20 cellular contexts compared by ENCODE assay signal in genomic region chr14:50093496-50093895, GRCh38. TPM values are rescaled to one million over a fixed set of nuclear protein-coding genes. Genes with fewer than 3 reads are reported as not detected.
DNase-seq lines count a peak whose midpoint lies in the region; ATAC-seq and TF ChIP-seq lines count a peak whose summit lies in the region.
"Had no signal": no experiment of that assay in that cellular context is flagged by ENCODE, and none has a peak within 500 bp of the region (broad histone marks: within the 10 kb centered on the region; RNA-seq: fewer than 3 reads in every experiment).

No MANE protein-coding gene starts in this region.

- peak overlapping the region; percentile 2 for H3K27ac Mint-ChIP-seq in activated T-cell treated with anti-CD3 and anti-CD28 coated beads, Interleukin-2, amount 50 U/mL, for 24 hours
- H3K27ac Mint-ChIP-seq in activated naive CD8-positive, alpha-beta T cell: peak overlapping the region; percentile 81
- H3K27ac Mint-ChIP-seq in neural progenitor cell: peak overlapping the region; percentile 14
- H3K27ac Mint-ChIP-seq: activated T-cell treated with anti-CD3 and anti-CD28 coated beads, Interleukin-2, amount 50 U/mL, for 72 hours had no signal

- no peak for ATAC-seq in activated T-cell treated with anti-CD3 and anti-CD28 coated beads, Interleukin-2, amount 50 U/mL, for 4 hours
- ATAC-seq in GM19324 (IDR thresholded peaks at IDR 0.05; ENCODE audit: low FRiP score, unreplicated experiment): no peak
- no peak for ATAC-seq in GM18505 (IDR thresholded peaks at IDR 0.05; ENCODE audit: unreplicated experiment)
- ATAC-seq: activated T-cell treated with anti-CD3 and anti-CD28 coated beads, Interleukin-2, amount 50 U/mL, for 72 hours; left ventricle myocardium superior; Panc1 had no signal

- H3K4me1 ChIP-seq in neural progenitor cell: no peaks in the 10 kb centered on the region
- H3K4me1 ChIP-seq: right atrium auricular region, testis had no signal

- TF ChIP-seq CTCF in neural progenitor cell (IDR thresholded peaks at IDR 0.05): no peak

- H3K27me3 Mint-ChIP-seq in activated T-cell treated with anti-CD3 and anti-CD28 coated beads, Interleukin-2, amount 50 U/mL, for 24 hours: no peaks in the 10 kb centered on the region
- H3K27me3 Mint-ChIP-seq in activated T-cell treated with anti-CD3 and anti-CD28 coated beads, Interleukin-2, amount 50 U/mL, for 4 hours (ENCODE audit: low read depth): no peaks in the 10 kb centered on the region
- no peaks in the 10 kb centered on the region for H3K27me3 Mint-ChIP-seq in activated naive CD8-positive, alpha-beta T cell
- peaks cover 3% of the 10 kb centered on the region for H3K27me3 Mint-ChIP-seq in neural progenitor cell (ENCODE audit: insufficient read depth, low read depth)

- H3K9me3 Mint-ChIP-seq in activated T-cell treated with anti-CD3 and anti-CD28 coated beads, Interleukin-2, amount 50 U/mL, for 24 hours: no peaks in the 10 kb centered on the region
- H3K9me3 Mint-ChIP-seq in activated T-cell treated with anti-CD3 and anti-CD28 coated beads, Interleukin-2, amount 50 U/mL, for 4 hours: no peaks in the 10 kb centered on the region
- H3K9me3 Mint-ChIP-seq in activated naive CD8-positive, alpha-beta T cell (ENCODE audit: low read depth): no peaks in the 10 kb centered on the region
- H3K9me3 Mint-ChIP-seq in neural progenitor cell: no peaks in the 10 kb centered on the region

- peaks cover 7% of the 10 kb centered on the region for H3K36me3 Mint-ChIP-seq in activated T-cell treated with anti-CD3 and anti-CD28 coated beads, Interleukin-2, amount 50 U/mL, for 24 hours (ENCODE audit: low read depth)
- H3K36me3 Mint-ChIP-seq in activated T-cell treated with anti-CD3 and anti-CD28 coated beads, Interleukin-2, amount 50 U/mL, for 4 hours (ENCODE audit: insufficient read depth): peaks cover 8% of the 10 kb centered on the region
- H3K36me3 Mint-ChIP-seq in activated naive CD8-positive, alpha-beta T cell: peaks cover 6% of the 10 kb centered on the region
- H3K36me3 Mint-ChIP-seq in neural progenitor cell: peaks cover 4% of the 10 kb centered on the region

- peaks cover 79% of the 10 kb centered on the region for H3K4me1 Mint-ChIP-seq in activated T-cell treated with anti-CD3 and anti-CD28 coated beads, Interleukin-2, amount 50 U/mL, for 24 hours (ENCODE audit: low read depth)
- peaks cover 72% of the 10 kb centered on the region for H3K4me1 Mint-ChIP-seq in activated T-cell treated with anti-CD3 and anti-CD28 coated beads, Interleukin-2, amount 50 U/mL, for 4 hours (ENCODE audit: low read depth)
- peaks cover 79% of the 10 kb centered on the region for H3K4me1 Mint-ChIP-seq in activated naive CD8-positive, alpha-beta T cell (ENCODE audit: low read depth)
- H3K4me1 Mint-ChIP-seq in neural progenitor cell: peaks cover 16% of the 10 kb centered on the region

- no peaks in the 10 kb centered on the region for H3F3A ChIP-seq in neural progenitor cell (ENCODE audit: low read depth)

- H3K27me3 ChIP-seq in neural progenitor cell: no peaks in the 10 kb centered on the region
- H3K27me3 ChIP-seq: BLaER1 treated with 17β-estradiol and CSF1 and Interleukin-3, amounts not matched to agents 10 nM and 100 nM; right atrium auricular region; testis had no signal

- H3K4me3 Mint-ChIP-seq in activated T-cell treated with anti-CD3 and anti-CD28 coated beads, Interleukin-2, amount 50 U/mL, for 24 hours: no peak overlapping the region
- H3K4me3 Mint-ChIP-seq in activated T-cell treated with anti-CD3 and anti-CD28 coated beads, Interleukin-2, amount 50 U/mL, for 4 hours: no peak overlapping the region
- H3K4me3 Mint-ChIP-seq in activated naive CD8-positive, alpha-beta T cell: no peak overlapping the region
- no peak overlapping the region for H3K4me3 Mint-ChIP-seq in neural progenitor cell
- H3K4me3 Mint-ChIP-seq: activated T-cell treated with anti-CD3 and anti-CD28 coated beads, Interleukin-2, amount 50 U/mL, for 72 hours had no signal

- H3K27ac ChIP-seq in neural progenitor cell: no peak overlapping the region
- H3K27ac ChIP-seq: BLaER1 treated with 17β-estradiol and CSF1 and Interleukin-3, amounts not matched to agents 10 nM and 100 nM; right atrium auricular region; testis had no signal

- H4K20me1 ChIP-seq in neural progenitor cell (ENCODE audit: low read depth): no peaks in the 10 kb centered on the region
- H4K20me1 ChIP-seq: BLaER1 treated with 17β-estradiol and CSF1 and Interleukin-3, amounts not matched to agents 10 nM and 100 nM had no signal

- no peaks in the 10 kb centered on the region for H3K9me3 ChIP-seq in neural progenitor cell (ENCODE audit: low read depth)
- H3K9me3 ChIP-seq: BLaER1 treated with 17β-estradiol and CSF1 and Interleukin-3, amounts not matched to agents 10 nM and 100 nM; right atrium auricular region; testis had no signal

- no peak for DNase-seq in activated T-cell treated with anti-CD3 and anti-CD28 coated beads, Interleukin-2, amount 50 U/mL, for 24 hours
- DNase-seq in activated T-cell treated with anti-CD3 and anti-CD28 coated beads, Interleukin-2, amount 50 U/mL, for 4 hours: no peak
- DNase-seq in NCI-H524 (lab: John Stamatoyannopoulos, UW): peak; percentile 62 to 82
- no peak for DNase-seq in neural progenitor cell (ENCODE audit: low spot score)
- DNase-seq in AML-193 (lab: John Stamatoyannopoulos, UW): no peak
- DNase-seq: activated CD8-positive, alpha-beta memory T cell treated with anti-CD3 and anti-CD28 coated beads for 24 hours; activated T-cell treated with anti-CD3 and anti-CD28 coated beads, Interleukin-2, amount 50 U/mL, for 72 hours; GOT3; left ventricle myocardium superior; NCI-H1417 treated with DMSO at 0.1 percent for 48 hours; NCI-H2171; NCI-H748 treated with DMSO at 0.1 percent for 48 hours; T-helper 2 cell; testis had no signal

- no peaks in the 10 kb centered on the region for H3K79me2 ChIP-seq in neural progenitor cell (ENCODE audit: low read depth)

- no peak overlapping the region for H3K4me3 ChIP-seq in neural progenitor cell
- H3K4me3 ChIP-seq: BLaER1 treated with 17β-estradiol and CSF1 and Interleukin-3, amounts not matched to agents 10 nM and 100 nM; right atrium auricular region; testis had no signal

- no peak overlapping the region for H3K9ac ChIP-seq in neural progenitor cell

- TF ChIP-seq POLR2A in GM18505 (IDR thresholded peaks at IDR 0.05; ENCODE audit: borderline replicate concordance, extremely low read depth, insufficient read depth, insufficient read length): no peak

- H3K36me3 ChIP-seq in neural progenitor cell: no peaks in the 10 kb centered on the region
- H3K36me3 ChIP-seq: right atrium auricular region had no signal

- H2AFZ ChIP-seq in neural progenitor cell (replicated peaks): no peak overlapping the region

- no peak overlapping the region for H3K4me2 ChIP-seq in neural progenitor cell
- H3K4me2 ChIP-seq: BLaER1 treated with 17β-estradiol and CSF1 and Interleukin-3, amounts not matched to agents 10 nM and 100 nM had no signal

RNA-seq across cellular contexts. Expression of gene VCPKMT, which starts 22.9 kb away (rescaled TPM):
- total RNA-seq in activated T-cell treated with anti-CD3 and anti-CD28 coated beads, Interleukin-2, amount 50 U/mL, for 4 hours: 10 to 100 TPM; 16.0 to 21.8 (median 19.4) TPM
- total RNA-seq in neural progenitor cell (ENCODE audit: low replicate concordance): 15.6 and 23.5 TPM in 2 replicates

Comparison
In these comparisons a context has a peak if more than half of its experiments do, and no peak if none do; other contexts are left out.
1. DNase-seq: peak in NCI-H524 (2 of 2); none in activated T-cell treated with anti-CD3 and anti-CD28 coated beads, Interleukin-2, amount 50 U/mL, for 24 hours (single experiment), activated T-cell treated with anti-CD3 and anti-CD28 coated beads, Interleukin-2, amount 50 U/mL, for 4 hours (single experiment), neural progenitor cell (single experiment) and AML-193 (0 of 2).
2. H3K27ac Mint-ChIP-seq: peak in every context shown above with its lines; median percentile 81 in activated naive CD8-positive, alpha-beta T cell; 14 in neural progenitor cell; 2 in activated T-cell treated with anti-CD3 and anti-CD28 coated beads, Interleukin-2, amount 50 U/mL, for 24 hours.